28 cellular contexts compared by ENCODE assay signal in genomic region chr3:10554236-10554611, GRCh38. TPM values are rescaled to one million over a fixed set of nuclear protein-coding genes. Genes with fewer than 3 reads are reported as not detected.
DNase-seq lines count a peak whose midpoint lies in the region; ATAC-seq, FAIRE-seq and TF ChIP-seq lines count a peak whose summit lies in the region.
"Had no signal": no experiment of that assay in that cellular context is flagged by ENCODE, and none has a peak within 500 bp of the region (broad histone marks: within the 10 kb centered on the region; RNA-seq: fewer than 3 reads in every experiment).

No MANE protein-coding gene starts in this region.

- H2BK12ac ChIP-seq in neuronal stem cell (ENCODE audit: low read length), result no peak overlapping the region

- FAIRE-seq in astrocyte (lab: Jason Lieb, UNC) (no peak), HepG2 (lab: Jason Lieb, UNC) (no peak)
- FAIRE-seq: RCC 7860 had no signal

- H2BK120ac ChIP-seq in neuronal stem cell (ENCODE audit: low read depth, low read length), result peak overlapping the region; percentile 18

- H2BK15ac ChIP-seq in neuronal stem cell (ENCODE audit: low read length), result no peak overlapping the region

- H4K8ac ChIP-seq in neuronal stem cell (ENCODE audit: low read depth, low read length), result no peak overlapping the region

- intact Hi-C loops in HepG2 (cut with micrococcal nuclease; ENCODE audit: unreplicated experiment), result no loop called here

- TF ChIP-seq RAD21 in HepG2 (CRISPR knock-in tag; IDR thresholded peaks at IDR 0.05), result no peak

- no peaks in the 10 kb centered on the region for H3K79me2 ChIP-seq in astrocyte (ENCODE audit: insufficient read depth, low read length)
- H3K79me2 ChIP-seq in HepG2 (ENCODE audit: insufficient read depth, low read length), result no peaks in the 10 kb centered on the region

- H3K36me3 Mint-ChIP-seq in astrocyte (ENCODE audit: low read depth, unreplicated experiment) (no peaks in the 10 kb centered on the region), glutamatergic neuron (ENCODE audit: unreplicated experiment) (peaks cover 2% of the 10 kb centered on the region)
- H3K36me3 Mint-ChIP-seq: CD4-positive, CD25-positive, alpha-beta regulatory T cell; naive thymus-derived CD8-positive, alpha-beta T cell; stimulated activated memory B cell treated with anti-CD40 and anti-IgM and Interleukin-4, amounts not matched to agents 10 μg/mL and 1 μg/mL and 100 μg/mL, for 72 hours had no signal

- H3K4me3 Mint-ChIP-seq in astrocyte (ENCODE audit: unreplicated experiment) (no peak overlapping the region), glutamatergic neuron (ENCODE audit: unreplicated experiment) (peak overlapping the region; percentile 3)
- H3K4me3 Mint-ChIP-seq: activated CD4-positive, alpha-beta T cell treated with anti-CD3 and anti-CD28 coated beads for 36 hours; CD4-positive, CD25-positive, alpha-beta regulatory T cell; naive thymus-derived CD8-positive, alpha-beta T cell; stimulated activated memory B cell treated with anti-CD40 and anti-IgM and Interleukin-4, amounts not matched to agents 10 μg/mL and 1 μg/mL and 100 μg/mL, for 72 hours had no signal

- H3K4me3 ChIP-seq in HUES48 (ENCODE audit: low read depth, low read length) (no peak overlapping the region), astrocyte (ENCODE audit: insufficient read depth, low read depth, low read length) (no peak overlapping the region), neuronal stem cell (ENCODE audit: low read length in 2 of 2) (no peak overlapping the region), HepG2 (replicated peaks in 1 of 3; ENCODE audit: insufficient read depth in 1 of 3, low read depth in 2 of 3, low read length in 3 of 3) (no peak overlapping the region)
- H3K4me3 ChIP-seq: heart left ventricle, lower lobe of right lung, upper lobe of left lung had no signal

- in situ Hi-C loops in HepG2 (cut with HindIII; ENCODE audit: extremely low pct_ligation_motif_present, low pct_unique_long_range_greater_than_20kb), result no loop called here

- H4K20me1 ChIP-seq in astrocyte (ENCODE audit: insufficient read depth, low read length) (no peaks in the 10 kb centered on the region), HepG2 (ENCODE audit: insufficient read depth, low read length) (no peaks in the 10 kb centered on the region)

- BruUV-seq in HepG2 (replicated peaks; lab: Mats Ljungman, UMichigan), result no TSS peak

- TF ChIP-seq POLR2A in HepG2 (IDR thresholded peaks at IDR 0.05; ENCODE audit: insufficient read depth in 1 of 2, low read depth in 2 of 2, low read length in 2 of 2), result no peak

- H4K91ac ChIP-seq in neuronal stem cell (ENCODE audit: low read depth, low read length, poor library complexity), result no peak overlapping the region

- H3K27ac ChIP-seq in HUES48 (ENCODE audit: low read depth, low read length) (peak overlapping the region; percentile 85), astrocyte (ENCODE audit: low read depth, low read length) (no peak overlapping the region), neuronal stem cell (replicated peaks; ENCODE audit: low read length) (peak overlapping the region; percentile 87), HepG2 (ENCODE audit: extremely low read length, insufficient read depth, low read length) (no peak overlapping the region), foreskin keratinocyte (no peak overlapping the region)
- H3K27ac ChIP-seq: heart left ventricle, lower lobe of right lung, upper lobe of left lung, VCaP had no signal

- H3K9me3 ChIP-seq in HUES48 (ENCODE audit: control insufficient read depth, insufficient read depth, low read length) (no peaks in the 10 kb centered on the region), astrocyte (ENCODE audit: insufficient read depth, low read depth, low read length) (no peaks in the 10 kb centered on the region), neuronal stem cell (replicated peaks in 1 of 2; ENCODE audit: control insufficient read depth in 2 of 2, insufficient read depth in 1 of 2, low read depth in 1 of 2, low read length in 2 of 2) (peaks cover 0 to 2% of the 10 kb centered on the region in 2 donors), HepG2 (ENCODE audit: low read length) (no peaks in the 10 kb centered on the region)
- H3K9me3 ChIP-seq: heart left ventricle, lower lobe of right lung, upper lobe of left lung had no signal

- no peak overlapping the region for H3K23ac ChIP-seq in neuronal stem cell (ENCODE audit: low read depth, low read length, poor library complexity)

- peak overlapping the region; percentile 11 for H2BK5ac ChIP-seq in neuronal stem cell (ENCODE audit: low read length)

- H2AK5ac ChIP-seq in neuronal stem cell (ENCODE audit: low read depth, low read length), result no peak overlapping the region

- no peak overlapping the region for H3K18ac ChIP-seq in neuronal stem cell (ENCODE audit: low read length)

- WGBS in neuronal stem cell (ENCODE audit: extremely low coverage in 2 of 2, insufficient read length in 2 of 2, insufficient replicate concordance in 1 of 2), 2 donors, result no CpG with 5 or more reads among the region's 3 CpGs
- 10% methylated on average over 3 of the region's 3 CpGs for WGBS in HepG2 (ENCODE audit: low lambda C conversion rate)

- CTCF ChIA-PET in HepG2 (lab: Yijun Ruan, JAX; ENCODE audit: low intra/inter-chr PET ratio, low total read pairs), result no interaction called here

- H3K4ac ChIP-seq in neuronal stem cell (ENCODE audit: low read length), result no peak overlapping the region

- no peak for DNase-seq in astrocyte (ENCODE audit: low read depth)
- no peak for DNase-seq in glutamatergic neuron
- no peak for DNase-seq in neuronal stem cell (ENCODE audit: low spot score)
- no peak for DNase-seq in HepG2 (ENCODE audit: low spot score)
- no peak for DNase-seq in foreskin keratinocyte
- no peak for DNase-seq in DMS53 (lab: John Stamatoyannopoulos, UW)
- DNase-seq: activated CD4-positive, alpha-beta T cell treated with anti-CD3 and anti-CD28 coated beads for 36 hours; activated naive CD4-positive, alpha-beta T cell treated with Interleukin-2 at 50 U/mL for 16 hours; CD4-positive, CD25-positive, alpha-beta regulatory T cell; cerebellar nuclear complex; effector CD4-positive, alpha-beta T cell; lower lobe of right lung; naive thymus-derived CD8-positive, alpha-beta T cell; NCI-H1092; NCI-H1694; NCI-H748 treated with DMSO at 0.1 percent for 48 hours; SIG-M5; T-helper 9 cell; upper lobe of left lung had no signal

- no peak for ATAC-seq in HepG2
- ATAC-seq in foreskin keratinocyte, result no peak
- ATAC-seq in HG03439 (IDR thresholded peaks at IDR 0.05; ENCODE audit: unreplicated experiment), result no peak
- ATAC-seq: activated CD4-positive, alpha-beta T cell treated with anti-CD3 and anti-CD28 coated beads for 36 hours; heart left ventricle; lower lobe of right lung; naive thymus-derived CD8-positive, alpha-beta T cell; stimulated activated memory B cell treated with anti-CD40 and anti-IgM and Interleukin-4, amounts not matched to agents 10 μg/mL and 1 μg/mL and 100 μg/mL, for 72 hours had no signal

- no peaks in the 10 kb centered on the region for H3K79me1 ChIP-seq in neuronal stem cell (ENCODE audit: low read depth, low read length)

- H3K27me3 Mint-ChIP-seq in astrocyte (ENCODE audit: low read depth, unreplicated experiment), result peaks cover 20% of the 10 kb centered on the region
- H3K27me3 Mint-ChIP-seq in glutamatergic neuron (ENCODE audit: unreplicated experiment), result no peaks in the 10 kb centered on the region

- no peak overlapping the region for H3K9ac ChIP-seq in HUES48 (ENCODE audit: low read depth, low read length)
- H3K9ac ChIP-seq in astrocyte (ENCODE audit: low read length), result no peak overlapping the region
- no peak overlapping the region for H3K9ac ChIP-seq in neuronal stem cell (ENCODE audit: low read depth, low read length, poor library complexity)
- H3K9ac ChIP-seq in HepG2 (ENCODE audit: insufficient read depth, low read depth, low read length), result no peak overlapping the region

- H3K27ac Mint-ChIP-seq in astrocyte (ENCODE audit: unreplicated experiment) (no peak overlapping the region), glutamatergic neuron (ENCODE audit: unreplicated experiment) (peak overlapping the region; percentile 69)
- H3K27ac Mint-ChIP-seq: activated CD4-positive, alpha-beta T cell treated with anti-CD3 and anti-CD28 coated beads for 36 hours; CD4-positive, CD25-positive, alpha-beta regulatory T cell; naive thymus-derived CD8-positive, alpha-beta T cell; stimulated activated memory B cell treated with anti-CD40 and anti-IgM and Interleukin-4, amounts not matched to agents 10 μg/mL and 1 μg/mL and 100 μg/mL, for 72 hours had no signal

- H3K4me1 ChIP-seq in HUES48 (ENCODE audit: control insufficient read depth, insufficient read depth, low read length) (peaks cover 10% of the 10 kb centered on the region; the same call in 1 of the 2 replicates), astrocyte (ENCODE audit: insufficient read depth, low read length) (peaks cover 25% of the 10 kb centered on the region), neuronal stem cell (ENCODE audit: control insufficient read depth in 2 of 2, insufficient read depth in 1 of 2, low read depth in 1 of 2, low read length in 2 of 2) (peaks cover 12 to 31% of the 10 kb centered on the region in 2 donors), HepG2 (ENCODE audit: insufficient read depth, low read length) (no peaks in the 10 kb centered on the region), foreskin keratinocyte (no peaks in the 10 kb centered on the region)
- H3K4me1 ChIP-seq: lower lobe of right lung had no signal

- POLR2A ChIA-PET in HepG2 (lab: Yijun Ruan, JAX), result no interaction called here

- H3K36me3 ChIP-seq in HUES48 (ENCODE audit: control insufficient read depth, insufficient read depth, low read length) (no peaks in the 10 kb centered on the region), astrocyte (ENCODE audit: insufficient read depth, low read length) (no peaks in the 10 kb centered on the region), neuronal stem cell (replicated peaks in 1 of 2; ENCODE audit: control insufficient read depth in 2 of 2, insufficient read depth in 2 of 2, low read length in 2 of 2) (no peaks in the 10 kb centered on the region), HepG2 (replicated peaks in 1 of 2; ENCODE audit: control insufficient read depth in 1 of 2, insufficient read depth in 2 of 2, low read length in 2 of 2) (no peaks in the 10 kb centered on the region)
- H3K36me3 ChIP-seq: heart left ventricle, lower lobe of right lung, upper lobe of left lung had no signal

- H3K4me1 Mint-ChIP-seq in astrocyte (ENCODE audit: low read depth, unreplicated experiment) (peaks cover 6% of the 10 kb centered on the region), glutamatergic neuron (ENCODE audit: low read depth, unreplicated experiment) (peaks cover 48% of the 10 kb centered on the region)

- TF ChIP-seq CTCF in astrocyte (IDR thresholded peaks at IDR 0.05; ENCODE audit: insufficient read depth, low read depth, low read length), result no peak
- no peak for TF ChIP-seq CTCF in glutamatergic neuron (IDR thresholded peaks at IDR 0.05; ENCODE audit: partially characterized antibody, unreplicated experiment)
- no peak for TF ChIP-seq CTCF in HepG2 (CRISPR knock-in tag; IDR thresholded peaks at IDR 0.05)
- TF ChIP-seq CTCF in foreskin keratinocyte (conservative IDR thresholded peaks at IDR 0.05), result no peak

- H3K4me2 ChIP-seq in astrocyte (ENCODE audit: low read length) (no peak overlapping the region), neuronal stem cell (ENCODE audit: insufficient read depth, low read length, poor library complexity, severe bottlenecking) (no peak overlapping the region), HepG2 (ENCODE audit: low read depth, low read length) (no peak overlapping the region)

- H3K9me3 Mint-ChIP-seq in astrocyte (ENCODE audit: unreplicated experiment) (no peaks in the 10 kb centered on the region), glutamatergic neuron (ENCODE audit: unreplicated experiment) (peaks cover 2% of the 10 kb centered on the region)
- H3K9me3 Mint-ChIP-seq: naive thymus-derived CD8-positive, alpha-beta T cell; stimulated activated memory B cell treated with anti-CD40 and anti-IgM and Interleukin-4, amounts not matched to agents 10 μg/mL and 1 μg/mL and 100 μg/mL, for 72 hours had no signal

- H2AFZ ChIP-seq in astrocyte (ENCODE audit: low read depth, low read length) (peak overlapping the region; percentile 30), neuronal stem cell (ENCODE audit: low read length) (peak overlapping the region; percentile 32), HepG2 (ENCODE audit: low read length) (no peak overlapping the region)

- no peak overlapping the region for H3K14ac ChIP-seq in neuronal stem cell (ENCODE audit: low read length)

- H3K27me3 ChIP-seq in HUES48 (ENCODE audit: control insufficient read depth, insufficient read depth, low read length), result no peaks in the 10 kb centered on the region
- H3K27me3 ChIP-seq in astrocyte (ENCODE audit: insufficient read depth, low read length), result no peaks in the 10 kb centered on the region
- peaks cover 0 to 4% (median 0%) of the 10 kb centered on the region in 3 experiments for H3K27me3 ChIP-seq in neuronal stem cell (ENCODE audit: control insufficient read depth in 3 of 3, insufficient read depth in 3 of 3, low read depth in 1 of 3, low read length in 3 of 3)
- peaks cover 2 to 36% of the 10 kb centered on the region in 2 experiments; a peak in 2 of 5 replicates for H3K27me3 ChIP-seq in HepG2 (ENCODE audit: control insufficient read depth in 1 of 2, insufficient read depth in 2 of 2, low read length in 2 of 2)
- H3K27me3 ChIP-seq in foreskin keratinocyte, result peaks cover 12% of the 10 kb centered on the region
- H3K27me3 ChIP-seq: upper lobe of left lung had no signal

- TF ChIP-seq EP300 in HepG2 (IDR thresholded peaks at IDR 0.05; ENCODE audit: low read depth in 2 of 2, low read length in 2 of 2), result no peak
- TF ChIP-seq EP300 in HepG2 (CRISPR knock-in tag; IDR thresholded peaks at IDR 0.05; ENCODE audit: borderline replicate concordance), result no peak

RNA-seq across cellular contexts. Expression of gene ATP2B2, which starts 48.8 kb away (rescaled TPM):
- 0.05 TPM in 1 of 2 replicates, not detected in the other for total RNA-seq in astrocyte
- total RNA-seq in glutamatergic neuron (ENCODE audit: unreplicated experiment), result 31.2 TPM
- 0.15 TPM for polyA plus RNA-seq in neuronal stem cell (2013, experiment 1 of 2)
- polyA plus RNA-seq in neuronal stem cell (2013, experiment 2 of 2), result 0.17 TPM
- total RNA-seq in HepG2 (2016; rRNA removed; fragmentation: Illumina TruSeq; extraction: Trizol), result 1.1 and 1.5 TPM in 2 replicates
- total RNA-seq in HepG2 (2016; cell fraction: cytosol; rRNA removed; fragmentation: Illumina TruSeq; extraction: Trizol; ENCODE audit: low read depth), result 0.30 and 0.35 TPM in 2 replicates
- 0.62 and 1.7 TPM in 2 replicates for total RNA-seq in HepG2 (2016; cell fraction: insoluble cytoplasmic fraction; rRNA removed; fragmentation: Illumina TruSeq; extraction: Trizol)
- 1.3 and 1.6 TPM in 2 replicates for total RNA-seq in HepG2 (2016; cell fraction: membrane; rRNA removed; fragmentation: Illumina TruSeq; extraction: Trizol)
- total RNA-seq in HepG2 (2016; cell fraction: nucleus; rRNA removed; fragmentation: Illumina TruSeq; extraction: Trizol), result 2.9 and 3.0 TPM in 2 replicates
- 2.3 and 4.0 TPM in 2 replicates for polyA plus RNA-seq in HepG2 (2011; rRNA removed)
- 1.5 and 2.5 TPM in 2 replicates for polyA plus RNA-seq in HepG2 (2011; cell fraction: cytosol; rRNA removed)
- 8.9 and 11.7 TPM in 2 replicates for polyA plus RNA-seq in HepG2 (2011; cell fraction: nucleus; rRNA removed)
- polyA plus RNA-seq in HepG2 (2012), result 5.0 and 8.8 TPM in 2 replicates
- 0.29 and 0.54 TPM in 2 replicates for polyA plus RNA-seq in HepG2 (2016; cell fraction: cytosol; fragmentation: Illumina TruSeq; extraction: Trizol; ENCODE audit: low read depth)
- 0.86 and 1.1 TPM in 2 replicates for polyA plus RNA-seq in HepG2 (2016; cell fraction: insoluble cytoplasmic fraction; fragmentation: Illumina TruSeq; extraction: Trizol; ENCODE audit: low read depth)
- polyA plus RNA-seq in HepG2 (2016; cell fraction: membrane; fragmentation: Illumina TruSeq; extraction: Trizol; ENCODE audit: low read depth), result 0.66 and 0.84 TPM in 2 replicates
- 2.6 and 4.2 TPM in 2 replicates for polyA plus RNA-seq in HepG2 (2016; cell fraction: nucleus; fragmentation: Illumina TruSeq; extraction: Trizol; ENCODE audit: insufficient read depth, low read depth)
- polyA minus RNA-seq in HepG2 (2011; rRNA and poly(A)+ RNA removed; ENCODE audit: low replicate concordance), result 5.2 TPM in 1 of 2 replicates, not detected in the other
- polyA minus RNA-seq in HepG2 (2011; cell fraction: cytosol; rRNA and poly(A)+ RNA removed), result 1.8 and 4.1 TPM in 2 replicates
- 9.0 and 11.7 TPM in 2 replicates for polyA minus RNA-seq in HepG2 (2011; cell fraction: nucleus; rRNA and poly(A)+ RNA removed)
- total RNA-seq in foreskin keratinocyte, result not detected in 2 replicates
- polyA plus RNA-seq in foreskin keratinocyte, result not detected in 2 replicates
- total RNA-seq: CD4-positive, CD25-positive, alpha-beta regulatory T cell; kidney epithelial cell; mononuclear cell; naive thymus-derived CD8-positive, alpha-beta T cell; osteoblast had no signal
- polyA plus RNA-seq: naive thymus-derived CD8-positive, alpha-beta T cell had no signal

Comparison
In these comparisons a context has a peak if more than half of its experiments do, and no peak if none do; other contexts are left out.
1. H3K27ac ChIP-seq: peak in HUES48 (single experiment) and neuronal stem cell (single experiment); none in astrocyte (single experiment), HepG2 (single experiment) and foreskin keratinocyte (single experiment).